ENCODE assay signal across 8 cellular contexts in the genomic region with DNA sequence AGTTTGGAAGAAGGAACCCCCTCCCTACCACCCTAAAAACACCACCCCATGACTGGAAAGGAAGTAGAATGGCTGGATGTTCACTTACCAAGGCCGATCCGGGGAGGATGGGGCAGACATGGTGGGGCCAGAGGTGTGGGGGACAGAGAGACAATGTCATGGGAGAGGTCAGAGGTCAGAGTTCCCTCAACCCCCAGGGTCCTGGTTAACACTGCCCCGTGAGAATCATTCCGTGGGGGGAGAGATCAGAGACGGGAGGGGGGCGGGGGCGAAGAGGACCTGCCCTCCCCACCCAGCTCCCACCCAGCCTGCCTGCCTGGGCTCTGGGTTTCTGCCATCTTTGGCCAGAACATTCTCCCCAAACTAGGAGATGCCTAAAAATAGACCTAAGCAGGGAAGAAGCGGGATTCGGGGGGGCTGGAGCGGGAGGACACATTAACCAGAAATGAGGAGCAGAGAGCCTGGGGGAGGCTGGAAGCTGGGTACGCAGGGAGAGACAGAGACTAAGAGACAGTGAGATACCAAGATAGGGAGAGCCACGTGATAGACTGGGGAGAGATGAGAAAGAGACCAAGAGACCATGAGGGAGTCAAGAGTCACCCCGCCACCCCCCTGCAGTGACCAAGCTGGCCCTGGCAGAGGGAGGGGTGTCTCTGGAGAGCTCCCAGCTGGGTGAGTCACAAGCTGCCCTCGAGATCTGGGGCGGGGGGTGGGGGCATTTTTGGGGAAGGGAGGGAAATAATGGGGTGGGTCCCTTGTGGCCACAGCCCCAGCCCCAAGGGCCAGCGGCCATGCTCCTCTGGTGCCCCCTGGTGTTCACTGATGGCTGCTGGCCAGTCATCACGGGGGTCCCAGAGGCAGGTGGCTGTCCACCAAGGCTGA. TPM values are rescaled to one million over a fixed set of nuclear protein-coding genes. Genes with fewer than 3 reads are reported as not detected.
A peak's percentile ranks its signal among the peaks of the same experiment; 100 is the strongest.
DNase-seq lines count a peak whose midpoint lies in the region; ATAC-seq and TF ChIP-seq lines count a peak whose summit lies in the region.

No MANE protein-coding gene starts in this region.

- H3K4me3 ChIP-seq in GM06990 (replicated peaks; ENCODE audit: low read depth, low read length) (no peak overlapping the region), tibial nerve (no peak overlapping the region)
- no peak overlapping the region for H3K4me3 ChIP-seq in naive thymus-derived CD4-positive, alpha-beta T cell (ENCODE audit: low read length)

- no peaks in the 10 kb centered on the region; the same call in 1 of the 2 replicates for H3K36me3 ChIP-seq in GM06990 (ENCODE audit: control insufficient read depth, insufficient read depth, low read length)
- no peaks in the 10 kb centered on the region for H3K36me3 ChIP-seq in naive thymus-derived CD4-positive, alpha-beta T cell (ENCODE audit: control insufficient read depth in 2 of 3, insufficient read depth in 3 of 3, low read length in 3 of 3)
- H3K36me3 ChIP-seq in tibial nerve, result peaks cover 0 to 29% (median 0%) of the 10 kb centered on the region in 3 donors

- intact Hi-C loops in naive thymus-derived CD4-positive, alpha-beta T cell (cut with micrococcal nuclease), result loop anchor here (1.0 to 5.0 kb wide), 3 partner anchors 66 to 167 kb away; no protein-coding TSS in a partner anchor

- no peaks in the 10 kb centered on the region for H3K9me3 Mint-ChIP-seq in naive thymus-derived CD4-positive, alpha-beta T cell

- no peak overlapping the region for H3K4me3 Mint-ChIP-seq in naive thymus-derived CD4-positive, alpha-beta T cell

- WGBS in tibial nerve, 2 donors, result 16 to 20% methylated on average over 15 to 16 of the region's 17 CpGs

- DNase-seq in GM06990 (ENCODE audit: extremely low read depth, insufficient read length) (no peak), NAMALWA (ENCODE audit: low spot score) (peak; percentile 61), fibroblast of gingiva (ENCODE audit: low read depth) (peak; percentile 85), tibial nerve (ENCODE audit: low spot score in 2 of 2) (peak; percentile 65 to 76)
- peak; percentile 35 for DNase-seq in activated T-cell treated with anti-CD3 and anti-CD28 coated beads, Interleukin-2, amount 50 U/mL, for 1 hour
- DNase-seq in naive thymus-derived CD4-positive, alpha-beta T cell, result peak in 4 of 9 donors; percentile 7 to 44 (median 21)

- no peaks in the 10 kb centered on the region for H3K4me1 ChIP-seq in naive thymus-derived CD4-positive, alpha-beta T cell (ENCODE audit: control insufficient read depth in 2 of 2, insufficient read depth in 2 of 2, low read length in 2 of 2)
- peaks cover 0 to 55% (median 19%) of the 10 kb centered on the region in 4 donors for H3K4me1 ChIP-seq in tibial nerve

- peaks cover 0 to 3% (median 0%) of the 10 kb centered on the region in 7 donors for H3K4me1 Mint-ChIP-seq in naive thymus-derived CD4-positive, alpha-beta T cell

- H3K27ac ChIP-seq in naive thymus-derived CD4-positive, alpha-beta T cell (ENCODE audit: low read depth, low read length), result no peak overlapping the region
- peak overlapping the region; percentile 84 to 96 (median 94) for H3K27ac ChIP-seq in tibial nerve

- TF ChIP-seq CTCF in GM06990 (IDR thresholded peaks at IDR 0.05; ENCODE audit: insufficient read depth, low read length, poor library complexity, severe bottlenecking) (peak; percentile 86), tibial nerve (IDR thresholded peaks at IDR 0.05) (peak; percentile 76 to 96 (median 94))

- no peaks in the 10 kb centered on the region for H3K9me3 ChIP-seq in naive thymus-derived CD4-positive, alpha-beta T cell (ENCODE audit: control insufficient read depth in 2 of 3, low read length in 3 of 3)
- H3K9me3 ChIP-seq in tibial nerve, result no peaks in the 10 kb centered on the region

- TF ChIP-seq POLR2A in tibial nerve (IDR thresholded peaks at IDR 0.05), result no peak

- no peak overlapping the region for H3K27ac Mint-ChIP-seq in naive thymus-derived CD4-positive, alpha-beta T cell

- CTCF ChIA-PET in naive thymus-derived CD4-positive, alpha-beta T cell (lab: Charles Lee), result interaction anchor here (0.8 to 3.9 kb wide), 4 partner anchors 65 to 262 kb away, joined by 3 to 15 read pairs (median 4); no protein-coding TSS in a partner anchor

- peaks cover 0 to 19% (median 7%) of the 10 kb centered on the region in 5 donors for H3K27me3 Mint-ChIP-seq in naive thymus-derived CD4-positive, alpha-beta T cell

- POLR2A ChIA-PET in naive thymus-derived CD4-positive, alpha-beta T cell (lab: Charles Lee), result no interaction called here

- H3K36me3 Mint-ChIP-seq in naive thymus-derived CD4-positive, alpha-beta T cell, result no peaks in the 10 kb centered on the region

- TF ChIP-seq EP300 in tibial nerve (IDR thresholded peaks at IDR 0.05), result peak; percentile 22 to 75

- H3K27me3 ChIP-seq in GM06990 (replicated peaks; ENCODE audit: control insufficient read depth, insufficient read depth, low read length), result no peaks in the 10 kb centered on the region
- no peaks in the 10 kb centered on the region for H3K27me3 ChIP-seq in naive thymus-derived CD4-positive, alpha-beta T cell (ENCODE audit: control insufficient read depth in 2 of 2, insufficient read depth in 2 of 2, low read length in 2 of 2)
- H3K27me3 ChIP-seq in tibial nerve, result no peaks in the 10 kb centered on the region

- ATAC-seq in naive thymus-derived CD4-positive, alpha-beta T cell, result peak; percentile 65
- no peak for ATAC-seq in GM19328 (IDR thresholded peaks at IDR 0.05; ENCODE audit: unreplicated experiment)
- no peak for ATAC-seq in GM18861 (IDR thresholded peaks at IDR 0.05; ENCODE audit: unreplicated experiment)

RNA-seq across cellular contexts. Expression of gene KANK2, which starts 6.1 kb away (rescaled TPM):
- 1 to 10 TPM in 1 of 5 experiments, under 1 TPM in 4; 0.32 to 2.9 (median 0.53) TPM for total RNA-seq in naive thymus-derived CD4-positive, alpha-beta T cell
- not detected for polyA plus RNA-seq in naive thymus-derived CD4-positive, alpha-beta T cell
- total RNA-seq in tibial nerve, result 100 to 1,000 TPM; 355 to 752 (median 582) TPM

RNA-seq across cellular contexts. Expression of gene ANGPTL8, which starts 36.0 kb away (rescaled TPM):
- total RNA-seq in naive thymus-derived CD4-positive, alpha-beta T cell, result not detected
- polyA plus RNA-seq in naive thymus-derived CD4-positive, alpha-beta T cell, result not detected
- 10 to 100 TPM in 2 of 4 donors, 1 to 10 TPM in 1, not detected in 1; 2.0 to 13.2 (median 10.8) TPM for total RNA-seq in tibial nerve

RNA-seq across cellular contexts. Expression of gene SPC24, which starts 47.9 kb away (rescaled TPM):
- total RNA-seq in naive thymus-derived CD4-positive, alpha-beta T cell, result 10 to 100 TPM in 1 of 5 experiments, 1 to 10 TPM in 2, under 1 TPM in 2; 0.56 to 45.4 (median 1.9) TPM
- under 1 TPM in 1 of 2 donors, not detected in 1; 0.33 TPM for polyA plus RNA-seq in naive thymus-derived CD4-positive, alpha-beta T cell
- total RNA-seq in tibial nerve, result 10 to 100 TPM in 1 of 4 donors, 1 to 10 TPM in 3; 2.6 to 20.4 (median 4.4) TPM

RNA-seq across cellular contexts. Expression of gene DOCK6, which starts 58.9 kb away (rescaled TPM):
- total RNA-seq in naive thymus-derived CD4-positive, alpha-beta T cell, result 1 to 10 TPM in 2 of 5 experiments, under 1 TPM in 1, not detected in 2; 0.73 to 5.2 (median 1.5) TPM
- polyA plus RNA-seq in naive thymus-derived CD4-positive, alpha-beta T cell, result not detected
- 10 to 100 TPM; 37.5 to 92.7 (median 49.2) TPM for total RNA-seq in tibial nerve

Comparison
In these comparisons a context has a peak if more than half of its experiments do, and no peak if none do; other contexts are left out.
1. RNA of gene KANK2, which starts 6.1 kb away (total RNA-seq): 355 to 752 TPM in tibial nerve; 0.32 to 2.9 TPM in naive thymus-derived CD4-positive, alpha-beta T cell; every median in the first group is over 10 times any median in the second.